ENCODE assay signal across 15 cellular contexts in the genomic region with DNA sequence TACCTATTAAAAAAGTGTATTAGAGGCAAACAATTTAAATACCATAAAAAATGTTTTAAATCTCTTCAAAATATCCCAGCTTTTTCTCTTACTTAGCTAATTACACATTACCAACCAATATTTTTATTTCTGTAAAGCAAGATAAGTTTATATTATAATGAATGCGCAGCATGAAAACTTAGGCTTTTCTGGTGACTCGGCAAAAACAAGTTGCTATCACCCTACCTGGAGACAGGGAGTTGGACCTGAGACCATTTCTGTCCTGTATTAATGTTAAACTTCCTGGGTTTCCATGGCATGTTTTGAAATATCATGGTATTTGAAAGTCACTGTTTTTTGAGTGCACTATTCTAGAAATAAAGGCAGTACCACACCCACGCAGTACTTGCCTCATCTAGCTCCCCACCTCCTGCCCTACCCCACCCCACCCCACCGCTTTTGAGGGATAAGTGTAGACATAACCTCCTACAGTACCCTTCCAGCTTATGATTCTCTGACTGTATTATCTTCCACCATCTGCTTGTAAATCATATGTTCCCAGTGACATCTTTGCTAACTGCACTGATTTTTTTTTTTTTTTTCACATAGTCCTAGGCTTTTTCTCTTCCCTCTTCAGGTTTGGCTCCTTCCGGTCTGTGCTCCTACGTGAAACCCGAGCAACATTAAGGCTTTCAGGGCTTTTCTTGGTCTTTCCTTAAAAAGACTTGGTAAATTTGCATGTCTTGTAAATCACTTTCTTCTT.
"Had no signal": no experiment of that assay in that cellular context is flagged by ENCODE, and none has a peak within 500 bp of the region (broad histone marks: within the 10 kb centered on the region; RNA-seq: fewer than 3 reads in every experiment).

No MANE protein-coding gene starts in this region.

- H3K4me1 ChIP-seq: uterus had no signal

- H3K27ac Mint-ChIP-seq: activated CD4-positive, alpha-beta T cell treated with anti-CD3 and anti-CD28 coated beads, Interleukin-2, amount 10 ng/mL, durations not matched to agents 24 days and 14 days; activated CD8-positive, alpha-beta T cell treated with anti-CD3 and anti-CD28 coated beads for 36 hours; activated naive CD4-positive, alpha-beta T cell treated with anti-CD3 and anti-CD28 coated beads for 36 hours; activated T-cell treated with anti-CD3 and anti-CD28 coated beads, Interleukin-2, amount 50 U/mL, for 24 hours; T-cell had no signal

- H3K36me3 Mint-ChIP-seq: natural killer cell had no signal

- H3K36me3 ChIP-seq: ascending aorta, ovary, suprapubic skin, uterus had no signal

- H3K4me1 Mint-ChIP-seq: natural killer cell, T-cell had no signal

- H3K4me3 Mint-ChIP-seq: activated CD4-positive, alpha-beta T cell treated with anti-CD3 and anti-CD28 coated beads, Interleukin-2, amount 10 ng/mL, durations not matched to agents 24 days and 14 days; activated CD8-positive, alpha-beta T cell treated with anti-CD3 and anti-CD28 coated beads for 36 hours; activated naive CD4-positive, alpha-beta T cell treated with anti-CD3 and anti-CD28 coated beads for 36 hours; activated T-cell treated with anti-CD3 and anti-CD28 coated beads, Interleukin-2, amount 50 U/mL, for 24 hours; natural killer cell; T-cell had no signal

- ATAC-seq: activated CD8-positive, alpha-beta T cell treated with anti-CD3 and anti-CD28 coated beads for 36 hours; gastroesophageal sphincter; natural killer cell; stimulated activated naive CD8-positive, alpha-beta T cell treated with anti-CD3 and anti-CD28 coated beads, Interleukin-15, Interleukin-2, amounts not matched to agents 100 U/mL and 50 U/mL, for 24 hours; T-cell had no signal

- H3K4me3 ChIP-seq: ascending aorta, gastroesophageal sphincter, ovary, suprapubic skin, transverse colon, uterus had no signal

- H3K27ac ChIP-seq: ascending aorta, gastroesophageal sphincter, suprapubic skin, transverse colon had no signal

- H3K9me3 Mint-ChIP-seq: activated CD4-positive, alpha-beta T cell treated with anti-CD3 and anti-CD28 coated beads, Interleukin-2, amount 10 ng/mL, durations not matched to agents 24 days and 14 days; activated CD8-positive, alpha-beta T cell treated with anti-CD3 and anti-CD28 coated beads for 36 hours; activated naive CD4-positive, alpha-beta T cell treated with anti-CD3 and anti-CD28 coated beads for 36 hours; activated T-cell treated with anti-CD3 and anti-CD28 coated beads, Interleukin-2, amount 50 U/mL, for 24 hours; natural killer cell; T-cell had no signal

- H3K27me3 ChIP-seq: ascending aorta, gastroesophageal sphincter, ovary, suprapubic skin, transverse colon, uterus had no signal

- H3K27me3 Mint-ChIP-seq: activated CD4-positive, alpha-beta T cell treated with anti-CD3 and anti-CD28 coated beads, Interleukin-2, amount 10 ng/mL, durations not matched to agents 24 days and 14 days; activated CD8-positive, alpha-beta T cell treated with anti-CD3 and anti-CD28 coated beads for 36 hours; activated T-cell treated with anti-CD3 and anti-CD28 coated beads, Interleukin-2, amount 50 U/mL, for 24 hours; T-cell had no signal

- DNase-seq: activated CD4-positive, alpha-beta T cell treated with anti-CD3 and anti-CD28 coated beads, Interleukin-2, amount 10 ng/mL, durations not matched to agents 24 days and 14 days; activated CD8-positive, alpha-beta T cell treated with anti-CD3 and anti-CD28 coated beads for 36 hours; activated naive CD4-positive, alpha-beta T cell treated with anti-CD3 and anti-CD28 coated beads for 36 hours; activated T-cell treated with anti-CD3 and anti-CD28 coated beads, Interleukin-2, amount 50 U/mL, for 24 hours; cortex of kidney; natural killer cell; ovary; stimulated activated CD4-positive, alpha-beta T cell treated with anti-CD3 and anti-CD28 coated beads, Interleukin-2, amount 100 ng/mL, for 24 hours; stimulated activated naive CD8-positive, alpha-beta T cell treated with anti-CD3 and anti-CD28 coated beads, Interleukin-15, Interleukin-2, amounts not matched to agents 100 U/mL and 50 U/mL, for 24 hours; T-cell; transverse colon; uterus had no signal

- H3K9me3 ChIP-seq: ascending aorta, gastroesophageal sphincter, ovary, suprapubic skin, transverse colon, uterus had no signal
